In genomic region chr2:108607706-108608301, GRCh38 we compare ENCODE assay signal across 8 cellular contexts.
DNase-seq lines count a peak whose midpoint lies in the region; ATAC-seq lines count a peak whose summit lies in the region.

No MANE protein-coding gene starts in this region.

- DNase-seq in activated T-cell treated with anti-CD3 and anti-CD28 coated beads for 1 hour (ENCODE audit: low read depth) (peak; percentile 23), NCI-H2107 (lab: John Stamatoyannopoulos, UW) (peak; percentile 22), activated T-helper 1 cell treated with Interleukin-2 at 50 U/mL for 16 hours (ENCODE audit: low read depth) (peak; percentile 33), head of caudate nucleus (peak in 41 of 42 donors; percentile 28 to 80 (median 57)), NOMO-1 (lab: John Stamatoyannopoulos, UW; ENCODE audit: unreplicated experiment in 2 of 2) (no peak)
- no peak for DNase-seq in activated T-cell treated with anti-CD3 and anti-CD28 coated beads, Interleukin-2, amount 50 U/mL, for 48 hours
- peak; percentile 23 to 34 for DNase-seq in stimulated activated CD4-positive, alpha-beta T cell treated with anti-CD3 and anti-CD28 coated beads, Interleukin-1b, Interleukin-23, amount 100 ng/mL, for 4 hours (ENCODE audit: low read depth in 2 of 2)

- intact Hi-C loops in head of caudate nucleus (cut with DNase I), result no loop called here

- ATAC-seq in HG03159 (IDR thresholded peaks at IDR 0.05; ENCODE audit: unreplicated experiment), result no peak

Comparison
In these comparisons a context has a peak if more than half of its experiments do, and no peak if none do; other contexts are left out.
1. DNase-seq: peak in activated T-cell treated with anti-CD3 and anti-CD28 coated beads for 1 hour (single experiment), NCI-H2107 (single experiment), activated T-helper 1 cell treated with Interleukin-2 at 50 U/mL for 16 hours (single experiment), head of caudate nucleus (41 of 42) and stimulated activated CD4-positive, alpha-beta T cell treated with anti-CD3 and anti-CD28 coated beads, Interleukin-1b, Interleukin-23, amount 100 ng/mL, for 4 hours (2 of 2); none in activated T-cell treated with anti-CD3 and anti-CD28 coated beads, Interleukin-2, amount 50 U/mL, for 48 hours (0 of 2) and NOMO-1 (0 of 2).